ENCODE assay signal across 8 cellular contexts in the genomic region with DNA sequence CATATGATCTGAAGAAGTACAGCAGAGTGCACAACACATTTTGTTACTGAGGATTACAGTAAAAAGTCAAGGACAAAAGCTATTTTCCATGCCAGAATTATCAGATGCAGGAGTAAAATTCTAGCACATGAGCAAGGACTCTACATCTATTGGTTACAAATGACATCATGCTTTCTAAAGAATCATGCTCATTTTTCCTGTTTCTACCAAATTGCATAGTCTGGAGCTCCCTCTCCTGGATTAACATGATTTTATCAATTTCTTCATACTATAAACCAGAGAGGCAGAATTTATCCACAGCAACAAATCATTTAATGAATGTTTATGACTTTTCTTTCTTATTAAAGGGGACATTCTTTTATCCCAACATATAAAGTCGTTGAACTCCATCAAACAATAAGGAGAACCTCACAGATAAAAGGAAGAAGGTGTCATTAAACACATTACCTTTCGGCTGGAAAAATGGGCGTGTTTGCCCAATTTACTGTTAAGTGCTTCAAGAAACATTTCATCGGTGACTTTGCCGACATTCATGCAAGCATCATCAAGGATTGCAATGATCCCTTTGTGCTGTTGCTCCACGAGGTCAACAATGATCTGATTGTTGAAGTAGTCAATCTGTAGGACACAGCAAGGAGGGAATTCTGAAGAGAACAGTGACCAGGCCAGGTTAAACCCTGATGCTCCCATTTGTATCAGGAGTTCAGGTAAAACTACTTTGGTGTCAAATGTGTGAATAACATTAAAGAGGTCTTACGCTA.
A peak's percentile ranks its signal among the peaks of the same experiment; 100 is the strongest.
DNase-seq lines count a peak whose midpoint lies in the region; ATAC-seq, FAIRE-seq and TF ChIP-seq lines count a peak whose summit lies in the region.

No MANE protein-coding gene starts in this region.

- TF ChIP-seq CTCF in AG09309 (IDR thresholded peaks at IDR 0.05; ENCODE audit: control insufficient read depth, insufficient read depth, low read depth, low read length, missing control alignments) = peak; percentile 25
- peak; percentile 41 for TF ChIP-seq CTCF in astrocyte of the spinal cord (IDR thresholded peaks at IDR 0.05; ENCODE audit: low read depth, low read length)

- H3K27ac Mint-ChIP-seq in stimulated activated effector memory CD8-positive, alpha-beta T cell treated with anti-CD3 and anti-CD28 coated beads, Interleukin-12 subunit alpha, Interleukin-12 subunit beta, amount 100 ng/mL, for 72 hours = no peak overlapping the region

- H3K4me3 Mint-ChIP-seq in stimulated activated effector memory CD8-positive, alpha-beta T cell treated with anti-CD3 and anti-CD28 coated beads, Interleukin-12 subunit alpha, Interleukin-12 subunit beta, amount 100 ng/mL, for 72 hours = no peak overlapping the region

- FAIRE-seq in GM19239 (lab: Jason Lieb, UNC) = peak; percentile 77

- no peaks in the 10 kb centered on the region for H3K9me3 Mint-ChIP-seq in stimulated activated effector memory CD8-positive, alpha-beta T cell treated with anti-CD3 and anti-CD28 coated beads, Interleukin-12 subunit alpha, Interleukin-12 subunit beta, amount 100 ng/mL, for 72 hours

- peak; percentile 72 for ATAC-seq in stimulated activated effector memory CD8-positive, alpha-beta T cell treated with anti-CD3 and anti-CD28 coated beads, Interleukin-12 subunit alpha, Interleukin-12 subunit beta, amount 100 ng/mL, for 72 hours
- ATAC-seq in HG03175 (IDR thresholded peaks at IDR 0.05; ENCODE audit: unreplicated experiment) (no peak), GM21390 (IDR thresholded peaks at IDR 0.05; ENCODE audit: unreplicated experiment) (no peak)

- H3K4me3 ChIP-seq in AG09309 (ENCODE audit: control insufficient read depth, low read depth, low read length) (no peak overlapping the region), astrocyte of the spinal cord (ENCODE audit: low read depth, low read length) (no peak overlapping the region)

- peaks cover 6% of the 10 kb centered on the region for H3K4me1 Mint-ChIP-seq in stimulated activated effector memory CD8-positive, alpha-beta T cell treated with anti-CD3 and anti-CD28 coated beads, Interleukin-12 subunit alpha, Interleukin-12 subunit beta, amount 100 ng/mL, for 72 hours

- in situ Hi-C loops in astrocyte of the spinal cord (cut with HindIII; ENCODE audit: low sequenced_read_pairs) = no loop called here

- peak; percentile 34 for DNase-seq in AG09309 (ENCODE audit: low read depth)
- DNase-seq in GM19239 (ENCODE audit: insufficient read length, low spot score) = no peak
- peak; percentile 41 for DNase-seq in NCI-H226
- DNase-seq in astrocyte of the spinal cord (ENCODE audit: low read depth, low spot score) = peak; percentile 81
- peak; percentile 4 to 93 for DNase-seq in hippocampal formation (lab: John Stamatoyannopoulos, UW)
- DNase-seq in stimulated activated effector memory CD8-positive, alpha-beta T cell treated with anti-CD3 and anti-CD28 coated beads, Interleukin-12 subunit alpha, Interleukin-12 subunit beta, amount 100 ng/mL, for 72 hours (ENCODE audit: low spot score in 2 of 2) = no peak

- peaks cover 4% of the 10 kb centered on the region for H3K36me3 Mint-ChIP-seq in stimulated activated effector memory CD8-positive, alpha-beta T cell treated with anti-CD3 and anti-CD28 coated beads, Interleukin-12 subunit alpha, Interleukin-12 subunit beta, amount 100 ng/mL, for 72 hours

Comparison
In these comparisons a context has a peak if more than half of its experiments do, and no peak if none do; other contexts are left out.
1. DNase-seq: peak in AG09309 (single experiment), NCI-H226 (single experiment), astrocyte of the spinal cord (single experiment) and hippocampal formation (2 of 2); none in GM19239 (single experiment) and stimulated activated effector memory CD8-positive, alpha-beta T cell treated with anti-CD3 and anti-CD28 coated beads, Interleukin-12 subunit alpha, Interleukin-12 subunit beta, amount 100 ng/mL, for 72 hours (0 of 2).